Comparison of ENCODE assay signal across 13 cellular contexts in the genomic region with DNA sequence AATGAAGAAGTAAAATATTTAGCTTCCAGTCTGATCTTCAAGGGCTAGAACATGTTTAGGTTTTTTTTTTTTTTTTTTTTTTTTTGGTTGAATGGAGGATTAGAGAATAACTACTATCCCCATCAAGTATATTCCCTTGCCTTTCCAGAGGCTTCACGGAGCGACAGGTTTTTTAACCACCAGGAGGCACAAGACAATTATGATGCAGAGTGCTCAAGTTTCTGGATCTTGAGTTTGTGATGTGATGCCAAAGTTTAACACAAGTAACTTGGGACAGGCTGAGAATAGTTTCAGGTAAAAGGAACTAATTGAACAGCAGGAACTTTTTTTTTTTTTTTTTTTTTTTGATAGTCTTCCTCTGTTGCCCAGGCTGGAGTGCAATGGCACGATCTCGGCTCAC. TPM values are rescaled to one million over a fixed set of nuclear protein-coding genes. Genes with fewer than 3 reads are reported as not detected.
DNase-seq lines count a peak whose midpoint lies in the region; ATAC-seq and TF ChIP-seq lines count a peak whose summit lies in the region.
"Had no signal": no experiment of that assay in that cellular context is flagged by ENCODE, and none has a peak within 500 bp of the region (broad histone marks: within the 10 kb centered on the region; RNA-seq: fewer than 3 reads in every experiment).

No MANE protein-coding gene starts in this region.

- in situ Hi-C loops in ACHN (cut with HindIII; ENCODE audit: low pct_ligation_motif_present, low pct_unique_long_range_greater_than_20kb, low sequenced_read_pairs): no loop called here

- CTCF ChIA-PET in HEK293T (lab: Yijun Ruan, JAX): interaction anchor here (0.6 to 2.5 kb wide), 14 partner anchors 9 to 615 kb away, joined by 3 to 15 read pairs (median 4); no protein-coding TSS in a partner anchor

- H3K27me3 Mint-ChIP-seq in glutamatergic neuron (ENCODE audit: unreplicated experiment): peaks cover 1% of the 10 kb centered on the region

- no peak overlapping the region for H3K4me3 Mint-ChIP-seq in glutamatergic neuron (ENCODE audit: unreplicated experiment)
- H3K4me3 Mint-ChIP-seq: CD14-positive monocyte had no signal

- TF ChIP-seq CTCF in glutamatergic neuron (IDR thresholded peaks at IDR 0.05; ENCODE audit: partially characterized antibody, unreplicated experiment): no peak

- DNase-seq in ACHN (peak; percentile 20), HEK293T (ENCODE audit: extremely low spot score) (no peak), astrocyte of the hippocampus (ENCODE audit: low read depth, low spot score) (peak; percentile 37), kidney glomerular epithelial cell (lab: John Stamatoyannopoulos, UW) (peak; percentile 16), glutamatergic neuron (no peak), SW 1271 (lab: John Stamatoyannopoulos, UW) (no peak)
- no peak for DNase-seq in stimulated activated naive CD4-positive, alpha-beta T cell (lab: John Stamatoyannopoulos, UW)
- DNase-seq: activated naive CD4-positive, alpha-beta T cell treated with Interleukin-2 at 50 U/mL for 16 hours; NCI-H2107; posterior cingulate gyrus; tibial artery had no signal

- peaks cover 12% of the 10 kb centered on the region for H3K4me1 Mint-ChIP-seq in glutamatergic neuron (ENCODE audit: low read depth, unreplicated experiment)

- no peak for ATAC-seq in HG03139 (IDR thresholded peaks at IDR 0.05; ENCODE audit: unreplicated experiment)

- POLR2A ChIA-PET in HEK293T (lab: Yijun Ruan, JAX): interaction anchor here (1.0 kb wide), 1 partner anchor 38 kb away, joined by 3 read pairs; no protein-coding TSS in a partner anchor

- no peaks in the 10 kb centered on the region for H3K9me3 Mint-ChIP-seq in glutamatergic neuron (ENCODE audit: unreplicated experiment)
- H3K9me3 Mint-ChIP-seq: CD14-positive monocyte had no signal

- H3K36me3 Mint-ChIP-seq in glutamatergic neuron (ENCODE audit: unreplicated experiment): no peaks in the 10 kb centered on the region

- no peak overlapping the region for H3K27ac Mint-ChIP-seq in glutamatergic neuron (ENCODE audit: unreplicated experiment)

TF ChIP-seq in HEK293T, 16 proteins besides CTCF, POLR2A, EP300 and RAD21:
- no peak for TF ChIP-seq SUZ12 (IDR thresholded peaks at IDR 0.05)
- TF ChIP-seq BHLHE40 (IDR thresholded peaks at IDR 0.05; ENCODE audit: borderline replicate concordance): no peak
- no peak for TF ChIP-seq ELF4 (IDR thresholded peaks at IDR 0.05)
- TF ChIP-seq FOXK2 (IDR thresholded peaks at IDR 0.05): no peak
- no peak for TF ChIP-seq LEF1 (IDR thresholded peaks at IDR 0.05; ENCODE audit: borderline replicate concordance)
- TF ChIP-seq ZNF384 (IDR thresholded peaks at IDR 0.05): 0 out of 2 replicates have a peak, but pooled peaks have one; percentile 36
- TF ChIP-seq FOXA1 (IDR thresholded peaks at IDR 0.05): no peak

RNA-seq across cellular contexts. Expression of gene CCNI, which starts 30.3 kb away (rescaled TPM):
- 600 TPM for total RNA-seq in glutamatergic neuron (ENCODE audit: unreplicated experiment)

Comparison
In these comparisons a context has a peak if more than half of its experiments do, and no peak if none do; other contexts are left out.
1. DNase-seq: peak in ACHN (single experiment), astrocyte of the hippocampus (single experiment) and kidney glomerular epithelial cell (single experiment); none in HEK293T (single experiment), glutamatergic neuron (single experiment), stimulated activated naive CD4-positive, alpha-beta T cell (0 of 6) and SW 1271 (0 of 2).